In genomic region chr20:47343007-47343472, GRCh38 we compare ENCODE assay signal across 14 cellular contexts. TPM values are rescaled to one million over a fixed set of nuclear protein-coding genes. Genes with fewer than 3 reads are reported as not detected.
DNase-seq lines count a peak whose midpoint lies in the region; ATAC-seq and TF ChIP-seq lines count a peak whose summit lies in the region.
"Had no signal": no experiment of that assay in that cellular context is flagged by ENCODE, and none has a peak within 500 bp of the region (broad histone marks: within the 10 kb centered on the region; RNA-seq: fewer than 3 reads in every experiment).

No MANE protein-coding gene starts in this region.

- H3K4me1 ChIP-seq in SJSA1 (replicated peaks) (peaks cover 13% of the 10 kb centered on the region), liver (ENCODE audit: control insufficient read depth in 4 of 4, insufficient read depth in 4 of 4, low read length in 3 of 4) (peaks cover 11 to 35% (median 26%) of the 10 kb centered on the region in 4 donors), transverse colon (peaks cover 11 to 62% (median 34%) of the 10 kb centered on the region in 4 donors), upper lobe of left lung (peaks cover 9 to 13% (median 12%) of the 10 kb centered on the region in 4 donors)

- TF ChIP-seq EP300 in transverse colon (IDR thresholded peaks at IDR 0.05; ENCODE audit: low read depth) (no peak), upper lobe of left lung (IDR thresholded peaks at IDR 0.05) (no peak)

- H3K4me3 Mint-ChIP-seq in activated T-cell treated with anti-CD3 and anti-CD28 coated beads, Interleukin-2, amount 50 U/mL, for 24 hours = no peak overlapping the region
- no peak overlapping the region for H3K4me3 Mint-ChIP-seq in activated T-cell treated with anti-CD3 and anti-CD28 coated beads, Interleukin-2, amount 50 U/mL, for 4 hours

- WGBS in liver = 26% methylated on average over 4 of the region's 4 CpGs
- 36 to 44% methylated on average over 4 of the region's 4 CpGs for WGBS in transverse colon (ENCODE audit: low coverage in 1 of 2), 2 donors
- 57 to 66% methylated on average over 4 of the region's 4 CpGs for WGBS in upper lobe of left lung, 2 donors

- TF ChIP-seq POLR2A in transverse colon (IDR thresholded peaks at IDR 0.05) (no peak), upper lobe of left lung (IDR thresholded peaks at IDR 0.05) (no peak)

- H3K27me3 ChIP-seq in SJSA1 (replicated peaks) = no peaks in the 10 kb centered on the region
- H3K27me3 ChIP-seq in liver (ENCODE audit: control insufficient read depth in 4 of 4, insufficient read depth in 4 of 4, low read length in 3 of 4) = no peaks in the 10 kb centered on the region
- H3K27me3 ChIP-seq in transverse colon = no peaks in the 10 kb centered on the region
- H3K27me3 ChIP-seq in upper lobe of left lung = no peaks in the 10 kb centered on the region

- H3K36me3 ChIP-seq in SJSA1 (peaks cover 43% of the 10 kb centered on the region), liver (ENCODE audit: control insufficient read depth in 4 of 4, insufficient read depth in 3 of 4, low read depth in 1 of 4, low read length in 3 of 4) (peaks cover 0 to 3% (median 1%) of the 10 kb centered on the region in 4 donors), transverse colon (peaks cover 0 to 7% (median 0%) of the 10 kb centered on the region in 4 donors), upper lobe of left lung (peaks cover 0 to 9% (median 3%) of the 10 kb centered on the region in 4 donors)

- H3K4me3 ChIP-seq in SJSA1 (no peak overlapping the region), liver (ENCODE audit: low read depth in 1 of 3, low read length in 3 of 3) (no peak overlapping the region), transverse colon (no peak overlapping the region), upper lobe of left lung (no peak overlapping the region)
- H3K4me3 ChIP-seq: SK-N-MC had no signal

- in situ Hi-C loops in transverse colon (cut with MboI; ENCODE audit: low pct_ligation_motif_present in 1 of 4, low pct_unique_long_range_greater_than_20kb in 1 of 4, low sequenced_read_pairs in 3 of 4) = no loop called here

- TF ChIP-seq CTCF in liver (IDR thresholded peaks at IDR 0.05; ENCODE audit: low read depth, low read length, missing input control) (no peak), transverse colon (IDR thresholded peaks at IDR 0.05) (no peak), upper lobe of left lung (IDR thresholded peaks at IDR 0.05) (no peak)

- H3K9me3 ChIP-seq in SJSA1 (replicated peaks) = no peaks in the 10 kb centered on the region
- no peaks in the 10 kb centered on the region for H3K9me3 ChIP-seq in liver (ENCODE audit: control insufficient read depth in 4 of 4, low read length in 3 of 4)
- H3K9me3 ChIP-seq in transverse colon = no peaks in the 10 kb centered on the region
- H3K9me3 ChIP-seq in upper lobe of left lung = no peaks in the 10 kb centered on the region

- no peak overlapping the region for H3K9ac ChIP-seq in liver (ENCODE audit: low read depth in 1 of 2, low read length in 2 of 2)

- H3K9me3 Mint-ChIP-seq in activated T-cell treated with anti-CD3 and anti-CD28 coated beads, Interleukin-2, amount 50 U/mL, for 24 hours = no peaks in the 10 kb centered on the region
- H3K9me3 Mint-ChIP-seq in activated T-cell treated with anti-CD3 and anti-CD28 coated beads, Interleukin-2, amount 50 U/mL, for 4 hours = no peaks in the 10 kb centered on the region

- H3K27me3 Mint-ChIP-seq in activated T-cell treated with anti-CD3 and anti-CD28 coated beads, Interleukin-2, amount 50 U/mL, for 24 hours = no peaks in the 10 kb centered on the region
- no peaks in the 10 kb centered on the region for H3K27me3 Mint-ChIP-seq in activated T-cell treated with anti-CD3 and anti-CD28 coated beads, Interleukin-2, amount 50 U/mL, for 4 hours (ENCODE audit: low read depth)

- intact Hi-C loops in transverse colon (cut with DNase I; ENCODE audit: low total_unique reads) = no loop called here

- H3K27ac ChIP-seq in SJSA1 (0 out of 2 replicates have a peak overlapping the region, but pooled peaks have one; percentile 11), liver (ENCODE audit: low read depth in 1 of 2, low read length in 2 of 2) (peak overlapping the region; percentile 74 to 83), transverse colon (peak overlapping the region; percentile 19 to 65 (median 52)), upper lobe of left lung (peak overlapping the region in 1 of 4 donors; percentile 9)
- H3K27ac ChIP-seq: SK-N-MC had no signal

- no peak for DNase-seq in activated T-cell treated with anti-CD3 and anti-CD28 coated beads, Interleukin-2, amount 50 U/mL, for 24 hours
- DNase-seq in activated T-cell treated with anti-CD3 and anti-CD28 coated beads, Interleukin-2, amount 50 U/mL, for 4 hours = no peak
- DNase-seq in SJSA1 (ENCODE audit: low read depth in 1 of 2, low spot score in 2 of 2) (peak; percentile 58 to 68), transverse colon (no peak), pons (ENCODE audit: low spot score) (no peak), upper lobe of left lung (no peak), middle frontal gyrus (ENCODE audit: extremely low spot score, low spot score) (no peak)
- DNase-seq: activated T-cell treated with anti-CD3 and anti-CD28 coated beads for 4 hours; anterior cingulate cortex; effector CD8-positive, alpha-beta T cell; left cardiac atrium; stimulated activated CD4-positive, alpha-beta T cell treated with anti-CD3 and anti-CD28 coated beads, Interleukin-12 subunit alpha, Interleukin-12 subunit beta, amount 100 ng/mL, for 4 hours had no signal

- peak overlapping the region; percentile 26 for H3K27ac Mint-ChIP-seq in activated T-cell treated with anti-CD3 and anti-CD28 coated beads, Interleukin-2, amount 50 U/mL, for 24 hours

- peaks cover 25% of the 10 kb centered on the region for H3K4me1 Mint-ChIP-seq in activated T-cell treated with anti-CD3 and anti-CD28 coated beads, Interleukin-2, amount 50 U/mL, for 24 hours (ENCODE audit: low read depth)
- H3K4me1 Mint-ChIP-seq in activated T-cell treated with anti-CD3 and anti-CD28 coated beads, Interleukin-2, amount 50 U/mL, for 4 hours (ENCODE audit: low read depth) = peaks cover 32% of the 10 kb centered on the region

- ATAC-seq in activated T-cell treated with anti-CD3 and anti-CD28 coated beads, Interleukin-2, amount 50 U/mL, for 4 hours = no peak
- ATAC-seq in upper lobe of left lung (ENCODE audit: low FRiP score in 2 of 2) = no peak

- TF ChIP-seq RAD21 in liver (IDR thresholded peaks at IDR 0.05) = peak; percentile 45 to 56

- H3K36me3 Mint-ChIP-seq in activated T-cell treated with anti-CD3 and anti-CD28 coated beads, Interleukin-2, amount 50 U/mL, for 24 hours (ENCODE audit: low read depth) = peaks cover 50% of the 10 kb centered on the region
- peaks cover 24% of the 10 kb centered on the region for H3K36me3 Mint-ChIP-seq in activated T-cell treated with anti-CD3 and anti-CD28 coated beads, Interleukin-2, amount 50 U/mL, for 4 hours (ENCODE audit: insufficient read depth)

TF ChIP-seq in liver, 16 proteins besides CTCF, POLR2A, EP300 and RAD21 (continues in another document):
- TF ChIP-seq TAF1 (conservative IDR thresholded peaks at IDR 0.05) = no peak
- TF ChIP-seq FOXA2 (IDR thresholded peaks at IDR 0.05) = peak; percentile 59
- no peak for TF ChIP-seq GABPA (IDR thresholded peaks at IDR 0.05 in 1 of 2, conservative IDR thresholded peaks at IDR 0.05 in 1 of 2)
- TF ChIP-seq REST (IDR thresholded peaks at IDR 0.05) = peak; percentile 50
- peak; percentile 81 for TF ChIP-seq ZBTB33 (IDR thresholded peaks at IDR 0.05)
- peak; percentile 94 to 95 for TF ChIP-seq HNF4A (conservative IDR thresholded peaks at IDR 0.05)

RNA-seq across cellular contexts. Expression of gene ZMYND8, which starts 13.5 kb away (rescaled TPM):
- 10 to 100 TPM; 15.6 to 18.7 (median 17.5) TPM for total RNA-seq in activated T-cell treated with anti-CD3 and anti-CD28 coated beads, Interleukin-2, amount 50 U/mL, for 4 hours
- total RNA-seq in SJSA1 (2014; rRNA removed; shearing (Covaris generic)) = 6.0 and 13.5 TPM in 2 replicates
- 10 to 100 TPM in 1 of 2 donors, 1 to 10 TPM in 1; 9.3 to 23.5 TPM for total RNA-seq in liver
- polyA plus RNA-seq in liver = 1 to 10 TPM; 3.3 to 4.4 TPM
- total RNA-seq in transverse colon = 10 to 100 TPM; 41.6 to 79.4 (median 60.7) TPM
- total RNA-seq in upper lobe of left lung = 100 to 1,000 TPM in 1 of 6 donors, 10 to 100 TPM in 5; 24.6 to 120 (median 51.8) TPM

Comparison
In these comparisons a context has a peak if more than half of its experiments do, and no peak if none do; other contexts are left out.
1. DNase-seq: peak in SJSA1 (2 of 2); none in activated T-cell treated with anti-CD3 and anti-CD28 coated beads, Interleukin-2, amount 50 U/mL, for 24 hours (single experiment), activated T-cell treated with anti-CD3 and anti-CD28 coated beads, Interleukin-2, amount 50 U/mL, for 4 hours (single experiment), transverse colon (single experiment), pons (single experiment), upper lobe of left lung (0 of 2) and middle frontal gyrus (single experiment).